Comparison of ENCODE assay signal across 8 cellular contexts in genomic region chr3:32569540-32570425, GRCh38. TPM values are rescaled to one million over a fixed set of nuclear protein-coding genes. Genes with fewer than 3 reads are reported as not detected.
DNase-seq lines count a peak whose midpoint lies in the region; ATAC-seq and TF ChIP-seq lines count a peak whose summit lies in the region.

No MANE protein-coding gene starts in this region.

- peak; percentile 35 for DNase-seq in A172 (ENCODE audit: low spot score)
- DNase-seq in NCI-H2227 (lab: John Stamatoyannopoulos, UW; ENCODE audit: unreplicated experiment) = peak; percentile 60
- DNase-seq in activated CD8-positive, alpha-beta memory T cell treated with anti-CD3 and anti-CD28 coated beads, Interleukin-2, amount 50 U/mL, for 48 hours = peak; percentile 79
- DNase-seq in esophagus muscularis mucosa (ENCODE audit: extremely low spot score) = peak; percentile 92
- peak; percentile 36 for DNase-seq in stimulated activated naive B cell treated with anti-CD40 and anti-IgM and Interleukin-4, amounts not matched to agents 10 μg/mL and 1 μg/mL and 100 μg/mL, for 72 hours

- peak overlapping the region; percentile 93 for H3K27ac Mint-ChIP-seq in stimulated activated naive B cell treated with anti-CD40 and anti-IgM and Interleukin-4, amounts not matched to agents 10 μg/mL and 1 μg/mL and 100 μg/mL, for 72 hours

- peak in 1 of 3 experiments; percentile 12 for TF ChIP-seq CTCF in esophagus muscularis mucosa (IDR thresholded peaks at IDR 0.05)

- TF ChIP-seq EP300 in esophagus muscularis mucosa (IDR thresholded peaks at IDR 0.05) = no peak

- no peak for TF ChIP-seq POLR2A in esophagus muscularis mucosa (IDR thresholded peaks at IDR 0.05; ENCODE audit: low read depth)

- H3K4me1 Mint-ChIP-seq in stimulated activated naive B cell treated with anti-CD40 and anti-IgM and Interleukin-4, amounts not matched to agents 10 μg/mL and 1 μg/mL and 100 μg/mL, for 72 hours = peaks cover 10 to 21% of the 10 kb centered on the region in 2 donors

- no peaks in the 10 kb centered on the region for H3K27me3 Mint-ChIP-seq in stimulated activated naive B cell treated with anti-CD40 and anti-IgM and Interleukin-4, amounts not matched to agents 10 μg/mL and 1 μg/mL and 100 μg/mL, for 72 hours

- ATAC-seq in GM18499 (IDR thresholded peaks at IDR 0.05; ENCODE audit: insufficient read depth, unreplicated experiment) (peak; percentile 34), HG02938 (IDR thresholded peaks at IDR 0.05; ENCODE audit: unreplicated experiment) (peak; percentile 47)
- ATAC-seq in stimulated activated naive B cell treated with anti-CD40 and anti-IgM and Interleukin-4, amounts not matched to agents 10 μg/mL and 1 μg/mL and 100 μg/mL, for 72 hours (replicated peaks) = peak; percentile 53 to 54

- peak overlapping the region; percentile 89 to 100 (median 94) for H3K4me3 ChIP-seq in esophagus muscularis mucosa
- H3K4me3 ChIP-seq in muscle layer of duodenum (ENCODE audit: low read depth in 1 of 2, low read length in 2 of 2) = peak overlapping the region; percentile 90 to 95

- peaks cover 8 to 14% of the 10 kb centered on the region in 2 donors for H3K36me3 Mint-ChIP-seq in stimulated activated naive B cell treated with anti-CD40 and anti-IgM and Interleukin-4, amounts not matched to agents 10 μg/mL and 1 μg/mL and 100 μg/mL, for 72 hours

- 2% methylated on average over 25 of the region's 41 CpGs for whole genome bisulfite sequencing in esophagus muscularis mucosa

- H3K27ac ChIP-seq in esophagus muscularis mucosa (replicated peaks in 1 of 4) = peak overlapping the region; percentile 95 to 100 (median 98)
- H3K27ac ChIP-seq in muscle layer of duodenum (ENCODE audit: low read length) = peak overlapping the region; percentile 87

- intact Hi-C loops in esophagus muscularis mucosa (cut with DNase I) = loop anchor here (5.0 to 10.0 kb wide), 2 partner anchors 55 to 113 kb away; no protein-coding TSS in a partner anchor

- H3K9me3 ChIP-seq in esophagus muscularis mucosa (no peaks in the 10 kb centered on the region), muscle layer of duodenum (ENCODE audit: control insufficient read depth in 1 of 2, low read length in 2 of 2) (no peaks in the 10 kb centered on the region)

- no peaks in the 10 kb centered on the region for H3K27me3 ChIP-seq in esophagus muscularis mucosa
- H3K27me3 ChIP-seq in muscle layer of duodenum (ENCODE audit: low read depth, low read length) = no peaks in the 10 kb centered on the region

- peaks cover 0 to 13% (median 5%) of the 10 kb centered on the region in 4 donors for H3K36me3 ChIP-seq in esophagus muscularis mucosa
- no peaks in the 10 kb centered on the region for H3K36me3 ChIP-seq in muscle layer of duodenum (ENCODE audit: control insufficient read depth in 1 of 2, insufficient read depth in 2 of 2, low read length in 2 of 2)

- no peaks in the 10 kb centered on the region for H3K9me3 Mint-ChIP-seq in stimulated activated naive B cell treated with anti-CD40 and anti-IgM and Interleukin-4, amounts not matched to agents 10 μg/mL and 1 μg/mL and 100 μg/mL, for 72 hours

- peak overlapping the region; percentile 91 to 94 for H3K4me3 Mint-ChIP-seq in stimulated activated naive B cell treated with anti-CD40 and anti-IgM and Interleukin-4, amounts not matched to agents 10 μg/mL and 1 μg/mL and 100 μg/mL, for 72 hours

- H3K4me1 ChIP-seq in esophagus muscularis mucosa = peaks cover 15 to 43% (median 33%) of the 10 kb centered on the region in 4 donors
- H3K4me1 ChIP-seq in muscle layer of duodenum (ENCODE audit: control insufficient read depth in 1 of 2, insufficient read depth in 2 of 2, low read length in 2 of 2) = peaks cover 10 to 20% of the 10 kb centered on the region in 2 donors

RNA-seq across cellular contexts. Expression of gene DYNC1LI1, which starts 0.9 kb away (rescaled TPM):
- total RNA-seq in A172 (2014; rRNA removed; shearing (Covaris generic)) = 77.6 and 104 TPM in 2 replicates
- total RNA-seq in esophagus muscularis mucosa = 10 to 100 TPM; 30.0 to 38.2 (median 32.5) TPM

Comparison
In these comparisons a context has a peak if more than half of its experiments do, and no peak if none do; other contexts are left out.
1. Peak in every context shown above with its lines: DNase-seq, ATAC-seq, H3K4me3 ChIP-seq and H3K27ac ChIP-seq.
2. DNase-seq: peak in every context shown above with its lines; median percentile 92 in esophagus muscularis mucosa; 79 in activated CD8-positive, alpha-beta memory T cell treated with anti-CD3 and anti-CD28 coated beads, Interleukin-2, amount 50 U/mL, for 48 hours; 60 in NCI-H2227; 36 in stimulated activated naive B cell treated with anti-CD40 and anti-IgM and Interleukin-4, amounts not matched to agents 10 μg/mL and 1 μg/mL and 100 μg/mL, for 72 hours; 35 in A172.